ENCODE assay signal across 1 cellular context in genomic region chr19:51811344-51811743, GRCh38.
TF ChIP-seq lines count a peak whose summit lies in the region.

No MANE protein-coding gene starts in this region.

TF ChIP-seq in GM12891, 5 proteins besides CTCF, POLR2A, EP300 and RAD21:
- no peak for TF ChIP-seq POU2F2 (IDR thresholded peaks at IDR 0.05; ENCODE audit: low read depth, low read length)
- no peak for TF ChIP-seq PAX5 (IDR thresholded peaks at IDR 0.05; ENCODE audit: insufficient read depth, low read length, severe bottlenecking)
- no peak for TF ChIP-seq POLR2AphosphoS5 (IDR thresholded peaks at IDR 0.05; ENCODE audit: low read depth, low read length)
- TF ChIP-seq SPI1 (IDR thresholded peaks at IDR 0.05; ENCODE audit: low read depth, low read length) = peak; percentile 65
- no peak for TF ChIP-seq TAF1 (IDR thresholded peaks at IDR 0.05; ENCODE audit: low read depth, low read length)
